1 cellular context compared by ENCODE assay signal in the genomic region with DNA sequence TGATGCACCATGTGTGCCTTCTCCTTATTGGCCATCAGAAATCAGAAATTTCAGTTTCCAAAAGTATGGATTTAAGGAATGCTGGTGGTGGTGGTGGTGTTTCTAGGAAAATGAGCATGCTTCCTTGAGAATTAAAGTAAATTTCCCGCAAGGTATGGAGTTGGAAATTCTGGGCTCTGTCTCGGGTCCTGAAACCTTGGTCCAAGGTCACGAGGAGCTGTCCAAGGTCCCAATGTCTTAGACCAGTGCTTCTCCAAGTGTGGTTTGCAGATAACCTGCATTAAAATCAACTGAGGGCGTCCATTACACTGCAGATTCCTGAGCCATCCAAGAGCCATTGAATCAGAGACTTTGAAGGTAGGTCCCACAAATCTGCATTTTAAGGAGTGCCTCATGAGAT.
A peak's percentile ranks its signal among the peaks of the same experiment; 100 is the strongest.
TF ChIP-seq lines count a peak whose summit lies in the region.

No MANE protein-coding gene starts in this region.

TF ChIP-seq in K562, 482 proteins besides CTCF, POLR2A, EP300 and RAD21 (continued from another document and continues in another):
- no peak for TF ChIP-seq GTF2A2 (tag; IDR thresholded peaks at IDR 0.05)
- TF ChIP-seq, protein P1, sequence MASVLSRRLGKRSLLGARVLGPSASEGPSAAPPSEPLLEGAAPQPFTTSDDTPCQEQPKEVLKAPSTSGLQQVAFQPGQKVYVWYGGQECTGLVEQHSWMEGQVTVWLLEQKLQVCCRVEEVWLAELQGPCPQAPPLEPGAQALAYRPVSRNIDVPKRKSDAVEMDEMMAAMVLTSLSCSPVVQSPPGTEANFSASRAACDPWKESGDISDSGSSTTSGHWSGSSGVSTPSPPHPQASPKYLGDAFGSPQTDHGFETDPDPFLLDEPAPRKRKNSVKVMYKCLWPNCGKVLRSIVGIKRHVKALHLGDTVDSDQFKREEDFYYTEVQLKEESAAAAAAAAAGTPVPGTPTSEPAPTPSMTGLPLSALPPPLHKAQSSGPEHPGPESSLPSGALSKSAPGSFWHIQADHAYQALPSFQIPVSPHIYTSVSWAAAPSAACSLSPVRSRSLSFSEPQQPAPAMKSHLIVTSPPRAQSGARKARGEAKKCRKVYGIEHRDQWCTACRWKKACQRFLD (CRISPR knock-in tag; IDR thresholded peaks at IDR 0.05): peak; percentile 80
- TF ChIP-seq, protein P2, sequence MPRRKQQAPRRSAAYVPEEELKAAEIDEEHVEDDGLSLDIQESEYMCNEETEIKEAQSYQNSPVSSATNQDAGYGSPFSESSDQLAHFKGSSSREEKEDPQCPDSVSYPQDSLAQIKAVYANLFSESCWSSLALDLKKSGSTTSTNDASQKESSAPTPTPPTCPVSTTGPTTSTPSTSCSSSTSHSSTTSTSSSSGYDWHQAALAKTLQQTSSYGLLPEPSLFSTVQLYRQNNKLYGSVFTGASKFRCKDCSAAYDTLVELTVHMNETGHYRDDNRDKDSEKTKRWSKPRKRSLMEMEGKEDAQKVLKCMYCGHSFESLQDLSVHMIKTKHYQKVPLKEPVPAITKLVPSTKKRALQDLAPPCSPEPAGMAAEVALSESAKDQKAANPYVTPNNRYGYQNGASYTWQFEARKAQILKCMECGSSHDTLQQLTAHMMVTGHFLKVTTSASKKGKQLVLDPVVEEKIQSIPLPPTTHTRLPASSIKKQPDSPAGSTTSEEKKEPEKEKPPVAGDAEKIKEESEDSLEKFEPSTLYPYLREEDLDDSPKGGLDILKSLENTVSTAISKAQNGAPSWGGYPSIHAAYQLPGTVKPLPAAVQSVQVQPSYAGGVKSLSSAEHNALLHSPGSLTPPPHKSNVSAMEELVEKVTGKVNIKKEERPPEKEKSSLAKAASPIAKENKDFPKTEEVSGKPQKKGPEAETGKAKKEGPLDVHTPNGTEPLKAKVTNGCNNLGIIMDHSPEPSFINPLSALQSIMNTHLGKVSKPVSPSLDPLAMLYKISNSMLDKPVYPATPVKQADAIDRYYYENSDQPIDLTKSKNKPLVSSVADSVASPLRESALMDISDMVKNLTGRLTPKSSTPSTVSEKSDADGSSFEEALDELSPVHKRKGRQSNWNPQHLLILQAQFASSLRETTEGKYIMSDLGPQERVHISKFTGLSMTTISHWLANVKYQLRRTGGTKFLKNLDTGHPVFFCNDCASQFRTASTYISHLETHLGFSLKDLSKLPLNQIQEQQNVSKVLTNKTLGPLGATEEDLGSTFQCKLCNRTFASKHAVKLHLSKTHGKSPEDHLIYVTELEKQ (CRISPR knock-in tag; IDR thresholded peaks at IDR 0.05): no peak
- TF ChIP-seq GATA2 (CRISPR knock-in tag; IDR thresholded peaks at IDR 0.05): no peak
- TF ChIP-seq, protein P3, sequence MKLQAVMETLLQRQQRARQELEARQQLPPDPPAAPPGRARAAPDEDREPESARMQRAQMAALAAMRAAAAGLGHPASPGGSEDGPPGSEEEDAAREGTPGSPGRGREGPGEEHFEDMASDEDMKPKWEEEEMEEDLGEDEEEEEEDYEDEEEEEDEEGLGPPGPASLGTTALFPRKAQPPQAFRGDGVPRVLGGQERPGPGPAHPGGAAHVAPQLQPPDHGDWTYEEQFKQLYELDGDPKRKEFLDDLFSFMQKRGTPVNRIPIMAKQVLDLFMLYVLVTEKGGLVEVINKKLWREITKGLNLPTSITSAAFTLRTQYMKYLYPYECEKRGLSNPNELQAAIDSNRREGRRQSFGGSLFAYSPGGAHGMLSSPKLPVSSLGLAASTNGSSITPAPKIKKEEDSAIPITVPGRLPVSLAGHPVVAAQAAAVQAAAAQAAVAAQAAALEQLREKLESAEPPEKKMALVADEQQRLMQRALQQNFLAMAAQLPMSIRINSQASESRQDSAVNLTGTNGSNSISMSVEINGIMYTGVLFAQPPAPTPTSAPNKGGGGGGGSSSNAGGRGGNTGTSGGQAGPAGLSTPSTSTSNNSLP (IDR thresholded peaks at IDR 0.05; ENCODE audit: borderline replicate concordance, low read depth, low read length): no peak
- TF ChIP-seq, protein P4, sequence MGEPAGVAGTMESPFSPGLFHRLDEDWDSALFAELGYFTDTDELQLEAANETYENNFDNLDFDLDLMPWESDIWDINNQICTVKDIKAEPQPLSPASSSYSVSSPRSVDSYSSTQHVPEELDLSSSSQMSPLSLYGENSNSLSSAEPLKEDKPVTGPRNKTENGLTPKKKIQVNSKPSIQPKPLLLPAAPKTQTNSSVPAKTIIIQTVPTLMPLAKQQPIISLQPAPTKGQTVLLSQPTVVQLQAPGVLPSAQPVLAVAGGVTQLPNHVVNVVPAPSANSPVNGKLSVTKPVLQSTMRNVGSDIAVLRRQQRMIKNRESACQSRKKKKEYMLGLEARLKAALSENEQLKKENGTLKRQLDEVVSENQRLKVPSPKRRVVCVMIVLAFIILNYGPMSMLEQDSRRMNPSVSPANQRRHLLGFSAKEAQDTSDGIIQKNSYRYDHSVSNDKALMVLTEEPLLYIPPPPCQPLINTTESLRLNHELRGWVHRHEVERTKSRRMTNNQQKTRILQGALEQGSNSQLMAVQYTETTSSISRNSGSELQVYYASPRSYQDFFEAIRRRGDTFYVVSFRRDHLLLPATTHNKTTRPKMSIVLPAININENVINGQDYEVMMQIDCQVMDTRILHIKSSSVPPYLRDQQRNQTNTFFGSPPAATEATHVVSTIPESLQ (CRISPR knock-in tag; IDR thresholded peaks at IDR 0.05): peak; percentile 93
- no peak for TF ChIP-seq ZFP1 (CRISPR knock-in tag; IDR thresholded peaks at IDR 0.05)
- TF ChIP-seq TEAD1 (CRISPR knock-in tag; IDR thresholded peaks at IDR 0.05): peak; percentile 61 to 75; a peak in 2 of 4 replicates
- no peak for TF ChIP-seq ZEB2 (IDR thresholded peaks at IDR 0.05)
- TF ChIP-seq PML (IDR thresholded peaks at IDR 0.05; ENCODE audit: low read length): no peak
- TF ChIP-seq MAFF (IDR thresholded peaks at IDR 0.05; ENCODE audit: low read length): no peak
- TF ChIP-seq FOXA3 (CRISPR knock-in tag; conservative IDR thresholded peaks at IDR 0.05 in 1 of 2, IDR thresholded peaks at IDR 0.05 in 1 of 2): no peak
- TF ChIP-seq SREBF2 (CRISPR knock-in tag; IDR thresholded peaks at IDR 0.05): no peak
- no peak for TF ChIP-seq SLC30A9 (CRISPR knock-in tag; IDR thresholded peaks at IDR 0.05)
- TF ChIP-seq, protein P5, sequence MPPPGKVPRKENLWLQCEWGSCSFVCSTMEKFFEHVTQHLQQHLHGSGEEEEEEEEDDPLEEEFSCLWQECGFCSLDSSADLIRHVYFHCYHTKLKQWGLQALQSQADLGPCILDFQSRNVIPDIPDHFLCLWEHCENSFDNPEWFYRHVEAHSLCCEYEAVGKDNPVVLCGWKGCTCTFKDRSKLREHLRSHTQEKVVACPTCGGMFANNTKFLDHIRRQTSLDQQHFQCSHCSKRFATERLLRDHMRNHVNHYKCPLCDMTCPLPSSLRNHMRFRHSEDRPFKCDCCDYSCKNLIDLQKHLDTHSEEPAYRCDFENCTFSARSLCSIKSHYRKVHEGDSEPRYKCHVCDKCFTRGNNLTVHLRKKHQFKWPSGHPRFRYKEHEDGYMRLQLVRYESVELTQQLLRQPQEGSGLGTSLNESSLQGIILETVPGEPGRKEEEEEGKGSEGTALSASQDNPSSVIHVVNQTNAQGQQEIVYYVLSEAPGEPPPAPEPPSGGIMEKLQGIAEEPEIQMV (tag; conservative IDR thresholded peaks at IDR 0.05; ENCODE audit: low read depth): 0 out of 2 replicates have a peak, but pooled peaks have one; percentile 27
- no peak for TF ChIP-seq RHOXF2B (CRISPR knock-in tag; conservative IDR thresholded peaks at IDR 0.05)
- TF ChIP-seq ZNF146 (CRISPR knock-in tag; IDR thresholded peaks at IDR 0.05; ENCODE audit: unreplicated experiment): no peak
- peak; percentile 68; the same call in 1 of the 2 replicates for TF ChIP-seq STAG1 (CRISPR knock-in tag; IDR thresholded peaks at IDR 0.05; ENCODE audit: borderline replicate concordance)
- TF ChIP-seq ATF1 (CRISPR knock-in tag; IDR thresholded peaks at IDR 0.05): no peak
- no peak for TF ChIP-seq ATF1 (tag; IDR thresholded peaks at IDR 0.05)
- TF ChIP-seq, protein P6, sequence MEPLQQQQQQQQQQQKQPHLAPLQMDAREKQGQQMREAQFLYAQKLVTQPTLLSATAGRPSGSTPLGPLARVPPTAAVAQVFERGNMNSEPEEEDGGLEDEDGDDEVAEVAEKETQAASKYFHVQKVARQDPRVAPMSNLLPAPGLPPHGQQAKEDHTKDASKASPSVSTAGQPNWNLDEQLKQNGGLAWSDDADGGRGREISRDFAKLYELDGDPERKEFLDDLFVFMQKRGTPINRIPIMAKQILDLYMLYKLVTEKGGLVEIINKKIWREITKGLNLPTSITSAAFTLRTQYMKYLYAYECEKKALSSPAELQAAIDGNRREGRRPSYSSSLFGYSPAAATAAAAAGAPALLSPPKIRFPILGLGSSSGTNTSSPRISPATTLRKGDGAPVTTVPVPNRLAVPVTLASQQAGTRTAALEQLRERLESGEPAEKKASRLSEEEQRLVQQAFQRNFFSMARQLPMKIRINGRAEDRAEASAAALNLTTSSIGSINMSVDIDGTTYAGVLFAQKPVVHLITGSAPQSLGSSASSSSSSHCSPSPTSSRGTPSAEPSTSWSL (CRISPR knock-in tag; IDR thresholded peaks at IDR 0.05; ENCODE audit: borderline replicate concordance): no peak
- no peak for TF ChIP-seq NR4A1 (CRISPR knock-in tag; IDR thresholded peaks at IDR 0.05)
- TF ChIP-seq NR4A1 (tag; IDR thresholded peaks at IDR 0.05): 0 out of 2 replicates have a peak, but pooled peaks have one; percentile 33
- peak; percentile 92 for TF ChIP-seq NCOA6 (IDR thresholded peaks at IDR 0.05)
- no peak for TF ChIP-seq MTA3 (IDR thresholded peaks at IDR 0.05; ENCODE audit: borderline replicate concordance)
- TF ChIP-seq, protein P7, sequence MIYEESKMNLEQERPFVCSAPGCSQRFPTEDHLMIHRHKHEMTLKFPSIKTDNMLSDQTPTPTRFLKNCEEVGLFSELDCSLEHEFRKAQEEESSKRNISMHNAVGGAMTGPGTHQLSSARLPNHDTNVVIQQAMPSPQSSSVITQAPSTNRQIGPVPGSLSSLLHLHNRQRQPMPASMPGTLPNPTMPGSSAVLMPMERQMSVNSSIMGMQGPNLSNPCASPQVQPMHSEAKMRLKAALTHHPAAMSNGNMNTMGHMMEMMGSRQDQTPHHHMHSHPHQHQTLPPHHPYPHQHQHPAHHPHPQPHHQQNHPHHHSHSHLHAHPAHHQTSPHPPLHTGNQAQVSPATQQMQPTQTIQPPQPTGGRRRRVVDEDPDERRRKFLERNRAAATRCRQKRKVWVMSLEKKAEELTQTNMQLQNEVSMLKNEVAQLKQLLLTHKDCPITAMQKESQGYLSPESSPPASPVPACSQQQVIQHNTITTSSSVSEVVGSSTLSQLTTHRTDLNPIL (CRISPR knock-in tag; IDR thresholded peaks at IDR 0.05): no peak
- no peak for TF ChIP-seq KDM4B (IDR thresholded peaks at IDR 0.05; ENCODE audit: borderline replicate concordance in 2 of 2, low read depth in 1 of 2)
- no peak for TF ChIP-seq CAMTA2 (CRISPR knock-in tag; conservative IDR thresholded peaks at IDR 0.05)
- peak; percentile 66; the same call in 1 of the 2 replicates for TF ChIP-seq ZNF12 (CRISPR knock-in tag; IDR thresholded peaks at IDR 0.05)
- TF ChIP-seq, protein P8, sequence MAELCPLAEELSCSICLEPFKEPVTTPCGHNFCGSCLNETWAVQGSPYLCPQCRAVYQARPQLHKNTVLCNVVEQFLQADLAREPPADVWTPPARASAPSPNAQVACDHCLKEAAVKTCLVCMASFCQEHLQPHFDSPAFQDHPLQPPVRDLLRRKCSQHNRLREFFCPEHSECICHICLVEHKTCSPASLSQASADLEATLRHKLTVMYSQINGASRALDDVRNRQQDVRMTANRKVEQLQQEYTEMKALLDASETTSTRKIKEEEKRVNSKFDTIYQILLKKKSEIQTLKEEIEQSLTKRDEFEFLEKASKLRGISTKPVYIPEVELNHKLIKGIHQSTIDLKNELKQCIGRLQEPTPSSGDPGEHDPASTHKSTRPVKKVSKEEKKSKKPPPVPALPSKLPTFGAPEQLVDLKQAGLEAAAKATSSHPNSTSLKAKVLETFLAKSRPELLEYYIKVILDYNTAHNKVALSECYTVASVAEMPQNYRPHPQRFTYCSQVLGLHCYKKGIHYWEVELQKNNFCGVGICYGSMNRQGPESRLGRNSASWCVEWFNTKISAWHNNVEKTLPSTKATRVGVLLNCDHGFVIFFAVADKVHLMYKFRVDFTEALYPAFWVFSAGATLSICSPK (IDR thresholded peaks at IDR 0.05; ENCODE audit: borderline replicate concordance): no peak
- TF ChIP-seq ZNF175 (CRISPR knock-in tag; IDR thresholded peaks at IDR 0.05; ENCODE audit: low read depth): peak; percentile 53; the same call in 1 of the 2 replicates
- TF ChIP-seq RNF2 (IDR thresholded peaks at IDR 0.05): no peak
- TF ChIP-seq CBX8 (IDR thresholded peaks at IDR 0.05; ENCODE audit: borderline replicate concordance, extremely low read depth, low read depth, low read length, poor library complexity, severe bottlenecking): no peak
- TF ChIP-seq PRMT5 (CRISPR knock-in tag; IDR thresholded peaks at IDR 0.05): peak; percentile 98
- TF ChIP-seq CHD1 (IDR thresholded peaks at IDR 0.05; ENCODE audit: low read length): no peak
- no peak for TF ChIP-seq ZNF124 (CRISPR knock-in tag; IDR thresholded peaks at IDR 0.05)
- no peak for TF ChIP-seq PHB (CRISPR knock-in tag; IDR thresholded peaks at IDR 0.05)
- no peak for TF ChIP-seq POLR2G (IDR thresholded peaks at IDR 0.05; ENCODE audit: low read depth, low read length)
- peak; percentile 75 for TF ChIP-seq ZNF263 (CRISPR knock-in tag; IDR thresholded peaks at IDR 0.05; ENCODE audit: borderline replicate concordance)
- no peak for TF ChIP-seq LEF1 (IDR thresholded peaks at IDR 0.05)
- no peak for TF ChIP-seq ATF7 (IDR thresholded peaks at IDR 0.05)
- TF ChIP-seq, protein P9, sequence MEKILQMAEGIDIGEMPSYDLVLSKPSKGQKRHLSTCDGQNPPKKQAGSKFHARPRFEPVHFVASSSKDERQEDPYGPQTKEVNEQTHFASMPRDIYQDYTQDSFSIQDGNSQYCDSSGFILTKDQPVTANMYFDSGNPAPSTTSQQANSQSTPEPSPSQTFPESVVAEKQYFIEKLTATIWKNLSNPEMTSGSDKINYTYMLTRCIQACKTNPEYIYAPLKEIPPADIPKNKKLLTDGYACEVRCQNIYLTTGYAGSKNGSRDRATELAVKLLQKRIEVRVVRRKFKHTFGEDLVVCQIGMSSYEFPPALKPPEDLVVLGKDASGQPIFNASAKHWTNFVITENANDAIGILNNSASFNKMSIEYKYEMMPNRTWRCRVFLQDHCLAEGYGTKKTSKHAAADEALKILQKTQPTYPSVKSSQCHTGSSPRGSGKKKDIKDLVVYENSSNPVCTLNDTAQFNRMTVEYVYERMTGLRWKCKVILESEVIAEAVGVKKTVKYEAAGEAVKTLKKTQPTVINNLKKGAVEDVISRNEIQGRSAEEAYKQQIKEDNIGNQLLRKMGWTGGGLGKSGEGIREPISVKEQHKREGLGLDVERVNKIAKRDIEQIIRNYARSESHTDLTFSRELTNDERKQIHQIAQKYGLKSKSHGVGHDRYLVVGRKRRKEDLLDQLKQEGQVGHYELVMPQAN (IDR thresholded peaks at IDR 0.05; ENCODE audit: borderline replicate concordance): no peak
- no peak for TF ChIP-seq MBD2 (IDR thresholded peaks at IDR 0.05; ENCODE audit: borderline replicate concordance, low read depth)
